12 cellular contexts compared by ENCODE assay signal in the genomic region with DNA sequence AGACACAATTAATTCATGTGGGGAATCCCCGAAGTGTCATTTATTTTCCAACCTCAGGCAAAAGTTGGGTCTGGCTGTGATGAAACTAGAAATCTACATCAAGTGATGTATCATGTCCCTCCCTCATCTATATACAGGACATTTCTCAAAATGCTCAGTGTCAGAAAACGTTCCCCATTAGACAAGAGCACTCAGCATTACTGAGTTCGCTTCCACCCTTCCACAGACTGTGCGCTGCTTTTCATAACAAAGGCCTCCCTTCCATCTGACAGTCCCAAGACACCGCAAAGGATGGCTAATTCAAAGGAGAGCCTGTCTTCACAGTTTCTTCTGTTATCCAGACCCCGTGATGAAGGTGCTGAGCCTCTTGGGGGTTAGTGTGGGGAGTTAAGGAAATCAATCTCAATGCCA. TPM values are rescaled to one million over a fixed set of nuclear protein-coding genes. Genes with fewer than 3 reads are reported as not detected.
DNase-seq lines count a peak whose midpoint lies in the region; ATAC-seq and TF ChIP-seq lines count a peak whose summit lies in the region.
"Had no signal": no experiment of that assay in that cellular context is flagged by ENCODE, and none has a peak within 500 bp of the region (broad histone marks: within the 10 kb centered on the region; RNA-seq: fewer than 3 reads in every experiment).

No MANE protein-coding gene starts in this region.

- no peak for TF ChIP-seq CTCF in upper lobe of left lung (IDR thresholded peaks at IDR 0.05)
- no peak for TF ChIP-seq CTCF in colonic mucosa (IDR thresholded peaks at IDR 0.05)

- DNase-seq in activated effector memory CD4-positive, alpha-beta T cell treated with anti-CD3 and anti-CD28 coated beads, Interleukin-2, amount 50 U/mL, for 16 hours: peak; percentile 67
- DNase-seq in activated effector memory CD4-positive, alpha-beta T cell treated with Interleukin-2 at 50 U/mL for 16 hours: no peak
- DNase-seq in NCI-H69 (lab: John Stamatoyannopoulos, UW) (peak; percentile 49), DMS114 treated with DMSO at 0.1 percent for 48 hours (lab: John Stamatoyannopoulos, UW; ENCODE audit: unreplicated experiment) (no peak), upper lobe of left lung (no peak), colonic mucosa (no peak)
- no peak for DNase-seq in activated naive CD8-positive, alpha-beta T cell treated with anti-CD3 and anti-CD28 coated beads for 36 hours
- DNase-seq in stimulated activated effector memory CD8-positive, alpha-beta T cell treated with anti-CD3 and anti-CD28 coated beads, Interleukin-12 subunit alpha, Interleukin-12 subunit beta, amount 100 ng/mL, for 72 hours (ENCODE audit: low spot score in 2 of 2): peak in 1 of 2 donors; percentile 68
- DNase-seq: GF-D8, NCI-H1930, thyroid gland had no signal

- H3K4me1 ChIP-seq in upper lobe of left lung (peaks cover 29 to 46% (median 38%) of the 10 kb centered on the region in 4 donors), colonic mucosa (peaks cover 6% of the 10 kb centered on the region)
- H3K4me1 ChIP-seq: thyroid gland had no signal

- no peaks in the 10 kb centered on the region for H3K27me3 Mint-ChIP-seq in activated naive CD8-positive, alpha-beta T cell treated with anti-CD3 and anti-CD28 coated beads for 36 hours

- no peaks in the 10 kb centered on the region for H3K27me3 ChIP-seq in upper lobe of left lung
- H3K27me3 ChIP-seq in colonic mucosa: no peaks in the 10 kb centered on the region
- H3K27me3 ChIP-seq: pancreas, thyroid gland had no signal

- TF ChIP-seq EP300 in upper lobe of left lung (IDR thresholded peaks at IDR 0.05): no peak

- H3K9ac ChIP-seq in colonic mucosa (ENCODE audit: low read depth in 2 of 2, low read length in 2 of 2): no peak overlapping the region

- H3K36me3 ChIP-seq in upper lobe of left lung (peaks cover 0 to 3% (median 0%) of the 10 kb centered on the region in 4 donors), colonic mucosa (no peaks in the 10 kb centered on the region)
- H3K36me3 ChIP-seq: pancreas, thyroid gland had no signal

- no peaks in the 10 kb centered on the region for H3K9me3 Mint-ChIP-seq in activated naive CD8-positive, alpha-beta T cell treated with anti-CD3 and anti-CD28 coated beads for 36 hours
- H3K9me3 Mint-ChIP-seq in stimulated activated effector memory CD8-positive, alpha-beta T cell treated with anti-CD3 and anti-CD28 coated beads, Interleukin-12 subunit alpha, Interleukin-12 subunit beta, amount 100 ng/mL, for 72 hours: no peaks in the 10 kb centered on the region

- no peak overlapping the region for H3K4me3 ChIP-seq in upper lobe of left lung
- no peak overlapping the region for H3K4me3 ChIP-seq in colonic mucosa
- H3K4me3 ChIP-seq: pancreas, thyroid gland had no signal

- ATAC-seq in stimulated activated effector memory CD8-positive, alpha-beta T cell treated with anti-CD3 and anti-CD28 coated beads, Interleukin-12 subunit alpha, Interleukin-12 subunit beta, amount 100 ng/mL, for 72 hours: peak; percentile 83
- ATAC-seq in upper lobe of left lung (ENCODE audit: low FRiP score in 2 of 2): no peak
- ATAC-seq: pancreas had no signal

- 79% methylated on average over 6 of the region's 6 CpGs for WGBS in upper lobe of left lung, 2 donors

- H3K9me3 ChIP-seq in upper lobe of left lung (no peaks in the 10 kb centered on the region), colonic mucosa (no peaks in the 10 kb centered on the region)
- H3K9me3 ChIP-seq: pancreas, thyroid gland had no signal

- peak overlapping the region; percentile 88 for H3K27ac Mint-ChIP-seq in activated naive CD8-positive, alpha-beta T cell treated with anti-CD3 and anti-CD28 coated beads for 36 hours
- peak overlapping the region; percentile 90 for H3K27ac Mint-ChIP-seq in stimulated activated effector memory CD8-positive, alpha-beta T cell treated with anti-CD3 and anti-CD28 coated beads, Interleukin-12 subunit alpha, Interleukin-12 subunit beta, amount 100 ng/mL, for 72 hours

- H3K36me3 Mint-ChIP-seq in activated naive CD8-positive, alpha-beta T cell treated with anti-CD3 and anti-CD28 coated beads for 36 hours: peaks cover 73% of the 10 kb centered on the region
- peaks cover 97% of the 10 kb centered on the region for H3K36me3 Mint-ChIP-seq in stimulated activated effector memory CD8-positive, alpha-beta T cell treated with anti-CD3 and anti-CD28 coated beads, Interleukin-12 subunit alpha, Interleukin-12 subunit beta, amount 100 ng/mL, for 72 hours

- H3K27ac ChIP-seq in upper lobe of left lung (peak overlapping the region in 1 of 4 donors; percentile 6), colonic mucosa (no peak overlapping the region)
- H3K27ac ChIP-seq: pancreas, thyroid gland had no signal

- intact Hi-C loops in colonic mucosa (cut with DNase I): no loop called here

- peaks cover 88% of the 10 kb centered on the region for H3K4me1 Mint-ChIP-seq in activated naive CD8-positive, alpha-beta T cell treated with anti-CD3 and anti-CD28 coated beads for 36 hours
- peaks cover 91% of the 10 kb centered on the region for H3K4me1 Mint-ChIP-seq in stimulated activated effector memory CD8-positive, alpha-beta T cell treated with anti-CD3 and anti-CD28 coated beads, Interleukin-12 subunit alpha, Interleukin-12 subunit beta, amount 100 ng/mL, for 72 hours

- no peak for TF ChIP-seq POLR2A in upper lobe of left lung (IDR thresholded peaks at IDR 0.05)

- peak overlapping the region; percentile 69 for H3K4me3 Mint-ChIP-seq in activated naive CD8-positive, alpha-beta T cell treated with anti-CD3 and anti-CD28 coated beads for 36 hours
- H3K4me3 Mint-ChIP-seq in stimulated activated effector memory CD8-positive, alpha-beta T cell treated with anti-CD3 and anti-CD28 coated beads, Interleukin-12 subunit alpha, Interleukin-12 subunit beta, amount 100 ng/mL, for 72 hours: peak overlapping the region; percentile 76

RNA-seq across cellular contexts. Expression of a gene that starts 7.6 kb away (rescaled TPM):
- total RNA-seq in activated naive CD8-positive, alpha-beta T cell treated with anti-CD3 and anti-CD28 coated beads for 36 hours: 10 to 100 TPM; 55.1 to 56.7 TPM
- total RNA-seq in upper lobe of left lung: 100 to 1,000 TPM in 1 of 6 donors, 10 to 100 TPM in 5; 33.1 to 119 (median 54.5) TPM
- 10 to 100 TPM; 45.6 to 48.0 TPM for total RNA-seq in colonic mucosa

Comparison
In these comparisons a context has a peak if more than half of its experiments do, and no peak if none do; other contexts are left out.
1. DNase-seq: peak in activated effector memory CD4-positive, alpha-beta T cell treated with anti-CD3 and anti-CD28 coated beads, Interleukin-2, amount 50 U/mL, for 16 hours (single experiment) and NCI-H69 (single experiment); none in activated effector memory CD4-positive, alpha-beta T cell treated with Interleukin-2 at 50 U/mL for 16 hours (single experiment), activated naive CD8-positive, alpha-beta T cell treated with anti-CD3 and anti-CD28 coated beads for 36 hours (single experiment), DMS114 treated with DMSO at 0.1 percent for 48 hours (single experiment), upper lobe of left lung (0 of 2) and colonic mucosa (single experiment).